1 cellular context compared by ENCODE assay signal in genomic region chr16:87853411-87854052, GRCh38.
TF ChIP-seq lines count a peak whose summit lies in the region.

No MANE protein-coding gene starts in this region.

TF ChIP-seq in HepG2, 621 proteins besides CTCF, POLR2A, EP300 and RAD21 (continued from another document and continues in another):
- no peak for TF ChIP-seq MTA3 (CRISPR knock-in tag; IDR thresholded peaks at IDR 0.05)
- no peak for TF ChIP-seq ZNF3 (CRISPR knock-in tag; IDR thresholded peaks at IDR 0.05)
- peak; percentile 69; the same call in 1 of the 2 replicates for TF ChIP-seq ZHX1 (CRISPR knock-in tag; IDR thresholded peaks at IDR 0.05; ENCODE audit: low read depth)
- TF ChIP-seq ZNF674 (CRISPR knock-in tag; IDR thresholded peaks at IDR 0.05; ENCODE audit: low read depth): no peak
- 0 out of 2 replicates have a peak, but pooled peaks have one; percentile 34 for TF ChIP-seq ZSCAN25 (CRISPR knock-in tag; IDR thresholded peaks at IDR 0.05)
- peak; percentile 70 for TF ChIP-seq SOX5 (CRISPR knock-in tag; IDR thresholded peaks at IDR 0.05; ENCODE audit: borderline replicate concordance)
- TF ChIP-seq ZNF781 (CRISPR knock-in tag; IDR thresholded peaks at IDR 0.05; ENCODE audit: borderline replicate concordance, not compliant biosample characterization): peak; percentile 85
- no peak for TF ChIP-seq ZNF569 (CRISPR knock-in tag; IDR thresholded peaks at IDR 0.05; ENCODE audit: borderline replicate concordance)
- TF ChIP-seq ZNF563 (CRISPR knock-in tag; IDR thresholded peaks at IDR 0.05): peak; percentile 30; the same call in 1 of the 2 replicates
- no peak for TF ChIP-seq STAT6 (CRISPR knock-in tag; IDR thresholded peaks at IDR 0.05; ENCODE audit: borderline replicate concordance)
- no peak for TF ChIP-seq NCOA1 (CRISPR knock-in tag; IDR thresholded peaks at IDR 0.05)
- TF ChIP-seq MLLT10 (CRISPR knock-in tag; IDR thresholded peaks at IDR 0.05): no peak
- TF ChIP-seq ZNF333 (CRISPR knock-in tag; IDR thresholded peaks at IDR 0.05; ENCODE audit: borderline replicate concordance): no peak
- no peak for TF ChIP-seq ZNF800 (CRISPR knock-in tag; IDR thresholded peaks at IDR 0.05)
- TF ChIP-seq MLXIP (CRISPR knock-in tag; IDR thresholded peaks at IDR 0.05; ENCODE audit: borderline replicate concordance): no peak
- TF ChIP-seq ATF6 (CRISPR knock-in tag; conservative IDR thresholded peaks at IDR 0.05): no peak
- TF ChIP-seq ZNF670 (CRISPR knock-in tag; IDR thresholded peaks at IDR 0.05; ENCODE audit: borderline replicate concordance): no peak
- TF ChIP-seq SRSF1 (optimal IDR thresholded peaks at IDR 0.05; ENCODE audit: low read depth, low read length): peak; percentile 77
- TF ChIP-seq MAF1 (CRISPR knock-in tag; IDR thresholded peaks at IDR 0.05; ENCODE audit: borderline replicate concordance): no peak
- TF ChIP-seq POGK (CRISPR knock-in tag; conservative IDR thresholded peaks at IDR 0.05): peak; percentile 86
- TF ChIP-seq SMAD1 (CRISPR knock-in tag; IDR thresholded peaks at IDR 0.05; ENCODE audit: borderline replicate concordance, low read depth): peak; percentile 83; the same call in 1 of the 2 replicates
- TF ChIP-seq SNAPC5 (CRISPR knock-in tag; IDR thresholded peaks at IDR 0.05; ENCODE audit: borderline replicate concordance): no peak
- TF ChIP-seq POLR2G (IDR thresholded peaks at IDR 0.05; ENCODE audit: low read depth, low read length): peak; percentile 71; the same call in 1 of the 2 replicates
- no peak for TF ChIP-seq ZNF607 (CRISPR knock-in tag; IDR thresholded peaks at IDR 0.05; ENCODE audit: borderline replicate concordance)
- no peak for TF ChIP-seq ZSCAN22 (CRISPR knock-in tag; IDR thresholded peaks at IDR 0.05)
- no peak for TF ChIP-seq E2F1 (CRISPR knock-in tag; IDR thresholded peaks at IDR 0.05)
- no peak for TF ChIP-seq ZNF180 (CRISPR knock-in tag; IDR thresholded peaks at IDR 0.05; ENCODE audit: borderline replicate concordance, low read depth)
- TF ChIP-seq E2F2 (CRISPR knock-in tag; IDR thresholded peaks at IDR 0.05; ENCODE audit: borderline replicate concordance): 0 out of 2 replicates have a peak, but pooled peaks have one; percentile 40
- peak; percentile 86; the same call in 1 of the 2 replicates for TF ChIP-seq KAT7 (CRISPR knock-in tag; IDR thresholded peaks at IDR 0.05; ENCODE audit: borderline replicate concordance)
- TF ChIP-seq AHR (CRISPR knock-in tag; IDR thresholded peaks at IDR 0.05): peak; percentile 36; the same call in 1 of the 2 replicates
- peak; percentile 74; the same call in 1 of the 2 replicates for TF ChIP-seq ZBTB34 (CRISPR knock-in tag; IDR thresholded peaks at IDR 0.05)
- 0 out of 2 replicates have a peak, but pooled peaks have one; percentile 50 for TF ChIP-seq ZNF552 (CRISPR knock-in tag; IDR thresholded peaks at IDR 0.05; ENCODE audit: borderline replicate concordance)
- peak; percentile 11 for TF ChIP-seq ZNF362 (CRISPR knock-in tag; IDR thresholded peaks at IDR 0.05; ENCODE audit: borderline replicate concordance)
- TF ChIP-seq GABPB1 (CRISPR knock-in tag; IDR thresholded peaks at IDR 0.05): peak; percentile 77; the same call in 1 of the 2 replicates
- 0 out of 2 replicates have a peak, but pooled peaks have one; percentile 36 for TF ChIP-seq PAWR (CRISPR knock-in tag; IDR thresholded peaks at IDR 0.05; ENCODE audit: borderline replicate concordance)
- no peak for TF ChIP-seq RAD51 (IDR thresholded peaks at IDR 0.05; ENCODE audit: borderline replicate concordance)
- TF ChIP-seq MEIS1 (CRISPR knock-in tag; IDR thresholded peaks at IDR 0.05; ENCODE audit: borderline replicate concordance): peak; percentile 75; the same call in 1 of the 2 replicates
- TF ChIP-seq ZNF431 (CRISPR knock-in tag; IDR thresholded peaks at IDR 0.05; ENCODE audit: borderline replicate concordance, low read depth): no peak
- TF ChIP-seq ZNF775 (CRISPR knock-in tag; IDR thresholded peaks at IDR 0.05; ENCODE audit: borderline replicate concordance): no peak
- peak; percentile 68 for TF ChIP-seq SSRP1 (CRISPR knock-in tag; IDR thresholded peaks at IDR 0.05)
